8 cellular contexts compared by ENCODE assay signal in the genomic region with DNA sequence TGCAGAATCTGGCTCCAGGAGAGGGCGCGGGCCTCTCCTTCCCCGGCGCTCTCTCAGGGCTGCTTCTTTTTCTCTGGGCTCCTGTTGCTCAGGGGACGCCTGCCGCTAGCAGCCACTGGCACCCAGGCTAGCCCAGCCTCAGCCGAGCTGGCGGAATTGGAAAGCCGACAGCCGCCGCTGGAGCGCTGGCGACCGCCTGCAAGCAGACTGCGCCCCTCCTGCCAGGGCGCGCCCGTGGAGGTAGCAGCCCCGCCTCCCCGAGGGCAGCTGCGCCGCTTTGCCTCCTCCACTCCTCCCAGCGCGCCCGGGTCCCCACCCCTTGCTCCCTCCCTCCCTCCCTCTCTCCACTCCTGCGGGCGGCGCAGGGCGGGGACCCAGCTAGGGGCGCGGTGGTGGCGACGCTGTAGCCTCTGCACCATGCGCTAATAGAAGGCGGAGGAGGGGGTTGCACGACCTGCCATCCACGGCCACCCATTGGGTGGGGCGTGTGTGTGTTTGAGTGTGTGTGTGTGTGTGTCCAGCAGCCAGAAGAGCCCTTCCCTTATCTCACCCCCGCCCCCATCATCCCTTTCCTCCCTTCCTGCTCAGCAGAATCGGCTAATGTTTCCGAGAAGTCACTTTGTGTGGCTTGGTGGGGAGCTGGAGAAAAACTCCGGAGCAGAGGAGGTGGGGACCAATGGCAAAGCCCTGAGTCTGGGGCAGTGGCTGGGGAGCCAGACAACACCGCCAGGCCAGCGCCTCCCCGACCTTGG. TPM values are rescaled to one million over a fixed set of nuclear protein-coding genes. Genes with fewer than 3 reads are reported as not detected.
DNase-seq lines count a peak whose midpoint lies in the region; ATAC-seq and TF ChIP-seq lines count a peak whose summit lies in the region.

Gene SCN9A (minus strand): TSS at position 209 of the 752 bp plus-strand sequence. CDS start 64,188 bp downstream, outside the sequence.

- no peaks in the 10 kb centered on the region for H3K36me3 ChIP-seq in MG63

- ATAC-seq in GM21576 (IDR thresholded peaks at IDR 0.05; ENCODE audit: unreplicated experiment) = peak; percentile 69
- peak; percentile 97 for ATAC-seq in left lobe of liver

- H3K9me3 ChIP-seq in MG63 = no peaks in the 10 kb centered on the region

- H3K27ac ChIP-seq in dorsolateral prefrontal cortex = peak within 1 kb of the TSS in 26 of 59 donors; percentile 2 to 62 (median 39)

- DNase-seq in D341Med (ENCODE audit: low spot score) (peak; percentile 85), MG63 (peak; percentile 89), SKM-1 (lab: John Stamatoyannopoulos, UW; ENCODE audit: unreplicated experiment) (peak; percentile 47), dorsolateral prefrontal cortex (peak in 9 of 10 donors; percentile 11 to 76 (median 52)), left lobe of liver (ENCODE audit: low spot score) (peak; percentile 79)
- DNase-seq in stimulated activated CD4-positive, alpha-beta T cell treated with anti-CD3 and anti-CD28 coated beads, Interleukin-4, amount 100 ng/mL, for 1 hour = peak; percentile 3
- no peak for DNase-seq in activated effector memory CD4-positive, alpha-beta T cell treated with anti-CD3 and anti-CD28 coated beads, Interleukin-2, amount 50 U/mL, for 16 hours

- TF ChIP-seq CTCF in dorsolateral prefrontal cortex (IDR thresholded peaks at IDR 0.05 in 54 of 56, conservative IDR thresholded peaks at IDR 0.05 in 2 of 56; ENCODE audit: low read depth in 1 of 56, partially characterized antibody in 56 of 56) = peak in 5 of 56 donors; percentile 11 to 17 (median 13)

- H3K27me3 ChIP-seq in MG63 (peaks cover 3% of the 10 kb centered on the region; the same call in 1 of the 2 replicates), dorsolateral prefrontal cortex (peaks cover 0 to 19% (median 0%) of the 10 kb centered on the region in 45 donors)

- intact Hi-C loops in dorsolateral prefrontal cortex (cut with DNase I) = no loop called here

- peak within 1 kb of the TSS; percentile 58 for H3K4me3 ChIP-seq in MG63
- peak within 1 kb of the TSS; percentile 45 to 79 (median 68) for H3K4me3 ChIP-seq in dorsolateral prefrontal cortex

RNA-seq across cellular contexts. Expression of gene SCN9A, which starts in this region (rescaled TPM):
- total RNA-seq in MG63 (2014; rRNA removed; shearing (Covaris generic); ENCODE audit: low replicate concordance) = 2.1 and 2.2 TPM in 2 replicates
- total RNA-seq in dorsolateral prefrontal cortex (10 to 100 TPM in 10 of 120 experiments, 1 to 10 TPM in 110; 1.5 to 15.0 (median 6.4) TPM), left lobe of liver (2.2 TPM)
